ENCODE assay signal across 4 cellular contexts in genomic region chr1:16964169-16964568, GRCh38. TPM values are rescaled to one million over a fixed set of nuclear protein-coding genes. Genes with fewer than 3 reads are reported as not detected.
"Had no signal": no experiment of that assay in that cellular context is flagged by ENCODE, and none has a peak within 500 bp of the region (broad histone marks: within the 10 kb centered on the region; RNA-seq: fewer than 3 reads in every experiment).

No MANE protein-coding gene starts in this region.

RNA-seq across cellular contexts. Expression of gene MFAP2, which starts 16.3 kb away (rescaled TPM):
- total RNA-seq: activated naive CD4-positive, alpha-beta T cell treated with anti-CD3 and anti-CD28 coated beads for 36 hours; activated naive CD8-positive, alpha-beta T cell treated with anti-CD3 and anti-CD28 coated beads for 36 hours; activated T-helper 1 cell treated with anti-CD3 and anti-CD28 coated beads, Interleukin-12 subunit alpha, Interleukin-12 subunit beta, Interleukin-2, Interleukin-4 antibody, amounts not matched to agents 30 ng/mL and 10 ng/mL and 1 ng/mL, durations not matched to agents 14 hours and 24 hours and 36 hours; activated T-helper 2 cell treated with anti-CD3 and anti-CD28 coated beads, Interferon-gamma antibody, Interleukin-2, Interleukin-4, amounts not matched to agents 10 μg/mL and 5 μg/mL and 100 μg/mL, durations not matched to agents 14 hours and 24 hours and 36 hours had no signal
